36 cellular contexts compared by ENCODE assay signal in the genomic region with DNA sequence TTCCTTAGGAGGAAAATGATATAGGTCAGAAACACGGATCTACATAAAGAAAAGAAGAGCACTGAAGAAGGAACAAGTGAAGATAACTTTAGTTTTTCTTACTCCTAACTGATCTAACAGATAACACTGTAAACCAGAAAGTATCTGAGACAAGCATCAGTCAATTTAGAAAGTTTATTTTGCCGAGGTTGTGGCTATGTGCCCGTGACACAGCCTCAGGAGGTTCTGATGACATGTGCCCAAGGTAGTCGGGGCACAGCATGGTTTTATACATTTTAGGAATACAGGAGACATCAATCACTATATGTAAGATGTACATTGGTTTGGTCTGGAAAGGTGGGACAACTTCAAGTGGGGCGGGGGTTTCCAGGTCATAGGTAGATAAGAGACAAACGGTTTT. TPM values are rescaled to one million over a fixed set of nuclear protein-coding genes. Genes with fewer than 3 reads are reported as not detected.
"Had no signal": no experiment of that assay in that cellular context is flagged by ENCODE, and none has a peak within 500 bp of the region (broad histone marks: within the 10 kb centered on the region; RNA-seq: fewer than 3 reads in every experiment).

No MANE protein-coding gene starts in this region.

- H3K4me2 ChIP-seq: KMS-11 had no signal

- H3K9me3 ChIP-seq: MG63 had no signal

- H3K36me3 ChIP-seq: MG63 had no signal

- H3K4me3 ChIP-seq: MG63 had no signal

- H3K27ac ChIP-seq: KMS-11 had no signal

- DNase-seq: Kasumi-1, KG1, MG63, MM.1S, MV-4-11, NCI-H1048, NCI-H1092, NCI-H1092 treated with DMSO at 0.1 percent for 48 hours, NCI-H1105, NCI-H1105 treated with DMSO at 0.1 percent for 48 hours, NCI-H1417, NCI-H1417 treated with DMSO at 0.1 percent for 48 hours, NCI-H1436, NCI-H1436 treated with DMSO at 0.1 percent for 48 hours, NCI-H146, NCI-H1694, NCI-H1694 treated with DMSO at 0.1 percent for 48 hours, NCI-H187, NCI-H187 treated with DMSO at 0.1 percent for 48 hours, NCI-H1930, NCI-H2029, NCI-H2029 treated with DMSO at 0.1 percent for 48 hours, NCI-H2081, NCI-H2081 treated with DMSO at 0.1 percent for 48 hours, NCI-H2107, NCI-H2171, NCI-H2171 treated with DMSO at 0.1 percent for 48 hours, NCI-H2227 treated with DMSO at 0.1 percent for 48 hours, NCI-H226, NCI-H345, NCI-H446, NCI-H446 treated with DMSO at 0.1 percent for 48 hours, NCI-H510A, NCI-H510A treated with DMSO at 0.1 percent for 48 hours had no signal

- H3K27me3 ChIP-seq: MG63 had no signal

- H3K9ac ChIP-seq: KMS-11 had no signal

RNA-seq across cellular contexts. Expression of a gene that starts 23.1 kb away (rescaled TPM):
- total RNA-seq: M059J had no signal
